Comparison of ENCODE assay signal across 21 cellular contexts in the genomic region with DNA sequence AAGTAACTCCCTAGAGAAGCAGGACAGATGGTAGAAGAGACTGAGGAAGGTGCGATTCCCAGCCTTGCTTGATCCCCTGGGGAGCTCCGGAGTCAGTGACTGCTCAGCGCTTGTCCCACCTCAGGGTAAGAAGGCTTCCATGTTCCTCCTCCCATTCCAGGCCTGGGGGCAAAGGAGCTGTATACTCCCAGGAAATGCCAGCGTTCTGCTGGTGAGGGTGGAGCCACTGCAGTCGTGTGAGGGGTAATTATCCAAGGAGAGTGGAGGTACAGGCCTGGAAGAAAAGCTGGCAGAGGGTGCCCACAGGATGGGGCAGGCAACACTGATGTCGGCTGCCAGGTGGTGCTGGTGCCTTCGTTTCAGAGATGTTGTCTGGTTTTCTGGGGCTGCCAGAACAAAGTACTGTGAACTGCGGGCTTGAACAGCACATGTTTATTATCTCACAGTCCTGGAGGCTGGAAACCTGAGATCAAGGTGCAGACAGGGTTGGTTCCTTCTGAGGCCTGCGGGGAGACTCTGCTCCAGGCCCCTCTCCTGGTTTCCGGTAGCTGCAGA. TPM values are rescaled to one million over a fixed set of nuclear protein-coding genes. Genes with fewer than 3 reads are reported as not detected.
DNase-seq lines count a peak whose midpoint lies in the region; ATAC-seq, FAIRE-seq and TF ChIP-seq lines count a peak whose summit lies in the region.
"Had no signal": no experiment of that assay in that cellular context is flagged by ENCODE, and none has a peak within 500 bp of the region (broad histone marks: within the 10 kb centered on the region; RNA-seq: fewer than 3 reads in every experiment).

No MANE protein-coding gene starts in this region.

- H3K27ac Mint-ChIP-seq in activated naive CD4-positive, alpha-beta T cell treated with anti-CD3 and anti-CD28 coated beads for 36 hours = no peak overlapping the region
- H3K27ac Mint-ChIP-seq: HFFc6 had no signal

- no peaks in the 10 kb centered on the region for H4K20me1 ChIP-seq in K562 (replicated peaks; ENCODE audit: control insufficient read depth, insufficient read depth, low read length)

- H3K9ac ChIP-seq in K562 (ENCODE audit: insufficient read depth in 1 of 2, low read depth in 2 of 2, low read length in 2 of 2) = no peak overlapping the region; a peak in 1 of 4 replicates

- TF ChIP-seq EP300 in K562 (IDR thresholded peaks at IDR 0.05; ENCODE audit: low read length) = no peak

- H3K36me3 ChIP-seq in K562 (ENCODE audit: control insufficient read depth, insufficient read depth, low read length) = no peaks in the 10 kb centered on the region
- H3K36me3 ChIP-seq in pancreas = no peaks in the 10 kb centered on the region
- H3K36me3 ChIP-seq: tibial nerve had no signal

- no peak for FAIRE-seq in K562 (lab: Jason Lieb, UNC)
- FAIRE-seq in pancreas (lab: Jason Lieb, UNC) = no peak
- FAIRE-seq: islet of Langerhans, RCC 7860 had no signal

- ATAC-seq in K562 (no peak), pancreas (peak; percentile 80 to 86 (median 84)), left lobe of liver (no peak), HG02885 (IDR thresholded peaks at IDR 0.05; ENCODE audit: poor library complexity, unreplicated experiment) (no peak)
- ATAC-seq: psoas muscle had no signal

- no peak overlapping the region for H3K4me2 ChIP-seq in K562 (ENCODE audit: insufficient read depth, low read length)

- no peaks in the 10 kb centered on the region for H3K36me3 Mint-ChIP-seq in activated naive CD4-positive, alpha-beta T cell treated with anti-CD3 and anti-CD28 coated beads for 36 hours (ENCODE audit: low read depth)

- DNase-seq in activated naive CD4-positive, alpha-beta T cell treated with anti-CD3 and anti-CD28 coated beads for 36 hours = peak; percentile 29
- DNase-seq in activated naive CD4-positive, alpha-beta T cell treated with Interleukin-2 at 50 U/mL for 16 hours = no peak
- DNase-seq in M059J (ENCODE audit: low read depth) = peak; percentile 36
- no peak for DNase-seq in K562 (ENCODE audit: extremely low read depth in 1 of 4, low spot score in 3 of 4)
- DNase-seq in pancreas = peak in 5 of 6 donors; percentile 52 to 68 (median 61)
- no peak for DNase-seq in GM13977 (ENCODE audit: low spot score)
- DNase-seq in left lobe of liver (ENCODE audit: low spot score) = no peak
- DNase-seq: AML-193, DMS79 treated with DMSO at 0.1 percent for 48 hours, HFFc6, psoas muscle had no signal

- H3K9me3 Mint-ChIP-seq in activated naive CD4-positive, alpha-beta T cell treated with anti-CD3 and anti-CD28 coated beads for 36 hours = no peaks in the 10 kb centered on the region

- H3K4me1 ChIP-seq in K562 (replicated peaks in 1 of 2; ENCODE audit: control insufficient read depth in 2 of 2, insufficient read depth in 2 of 2, low read length in 2 of 2) (peaks cover 0 to 8% of the 10 kb centered on the region in 2 experiments; a peak in 1 of 5 replicates), pancreas (peaks cover 0 to 5% (median 3%) of the 10 kb centered on the region in 3 donors)
- H3K4me1 ChIP-seq: psoas muscle, tibial nerve had no signal

- 44% methylated on average over 9 of the region's 10 CpGs for WGBS in K562 (ENCODE audit: insufficient coverage, low coverage, missing lambda C conversion rate)
- WGBS in pancreas, 2 donors = 38 to 44% methylated on average over 10 of the region's 10 CpGs

- no peaks in the 10 kb centered on the region for H3K27me3 Mint-ChIP-seq in activated naive CD4-positive, alpha-beta T cell treated with anti-CD3 and anti-CD28 coated beads for 36 hours (ENCODE audit: low read depth)

- no TSS peak for BruUV-seq in K562 (replicated peaks; lab: Mats Ljungman, UMichigan)

- in situ Hi-C loops in K562 (cut with MboI) (no loop called here), GM13977 (cut with MboI; ENCODE audit: low pct_unique_long_range_greater_than_20kb, low sequenced_read_pairs, unreplicated experiment) (no loop called here)

- POLR2A ChIA-PET in K562 (lab: Yijun Ruan, JAX) = interaction anchor here (0.5 to 0.9 kb wide), 2 partner anchors 10 to 36 kb away, joined by 3 read pairs; no protein-coding TSS in a partner anchor

- H2AFZ ChIP-seq in K562 (ENCODE audit: low read depth, low read length) = peak overlapping the region; percentile 32; the same call in 1 of the 2 replicates

- H3K4me3 ChIP-seq in K562 (no peak overlapping the region), pancreas (no peak overlapping the region)
- H3K4me3 ChIP-seq: psoas muscle, tibial nerve had no signal

- intact Hi-C loops in activated naive CD4-positive, alpha-beta T cell treated with anti-CD3 and anti-CD28 coated beads for 36 hours (cut with micrococcal nuclease) = no loop called here
- intact Hi-C loops in K562 (cut with micrococcal nuclease) (no loop called here), pancreas (cut with DNase I) (no loop called here)

- H3K27me3 ChIP-seq in K562 (ENCODE audit: control insufficient read depth in 2 of 2, insufficient read depth in 2 of 2, low read length in 2 of 2) (no peaks in the 10 kb centered on the region), pancreas (no peaks in the 10 kb centered on the region)
- H3K27me3 ChIP-seq: tibial nerve had no signal

- H3K27ac ChIP-seq in K562 (ENCODE audit: extremely low read depth, low read depth, low read length) = no peak overlapping the region
- peak overlapping the region; percentile 21 to 47 (median 40) for H3K27ac ChIP-seq in pancreas
- H3K27ac ChIP-seq: psoas muscle, tibial nerve had no signal

- CTCF ChIA-PET in activated naive CD4-positive, alpha-beta T cell treated with anti-CD3 and anti-CD28 coated beads for 36 hours (lab: Charles Lee) = interaction anchor here (0.6 to 1.5 kb wide), 5 partner anchors 8 to 216 kb away, joined by 3 to 5 read pairs (median 4); no protein-coding TSS in a partner anchor
- CTCF ChIA-PET in K562 (lab: Yijun Ruan, JAX; ENCODE audit: low intra/inter-chr PET ratio) = no interaction called here

- TF ChIP-seq POLR2A in K562 (conservative IDR thresholded peaks at IDR 0.05) = no peak

- TF ChIP-seq CTCF in K562 (IDR thresholded peaks at IDR 0.05 in 2 of 3, conservative IDR thresholded peaks at IDR 0.05 in 1 of 3; ENCODE audit: insufficient read depth in 2 of 3, low read depth in 1 of 3, low read length in 3 of 3) = no peak
- TF ChIP-seq CTCF in pancreas (IDR thresholded peaks at IDR 0.05) = no peak
- no peak for TF ChIP-seq CTCF in GM13977 (IDR thresholded peaks at IDR 0.05; ENCODE audit: extremely low read depth, insufficient read depth, missing control alignments)

- no peaks in the 10 kb centered on the region for H3K9me3 ChIP-seq in K562 (replicated peaks; ENCODE audit: control insufficient read depth, insufficient read depth, low read depth, low read length)
- H3K9me3 ChIP-seq in pancreas = no peaks in the 10 kb centered on the region
- H3K9me3 ChIP-seq: psoas muscle had no signal

- no peak for TF ChIP-seq RAD21 in K562 (CRISPR knock-in tag; conservative IDR thresholded peaks at IDR 0.05 in 1 of 2, IDR thresholded peaks at IDR 0.05 in 1 of 2)

- peaks cover 17% of the 10 kb centered on the region for H3K4me1 Mint-ChIP-seq in activated naive CD4-positive, alpha-beta T cell treated with anti-CD3 and anti-CD28 coated beads for 36 hours (ENCODE audit: low read depth)

- no peaks in the 10 kb centered on the region for H3K9me1 ChIP-seq in K562 (ENCODE audit: control insufficient read depth, insufficient read depth, low read length)

- no peak overlapping the region for H3K4me3 Mint-ChIP-seq in activated naive CD4-positive, alpha-beta T cell treated with anti-CD3 and anti-CD28 coated beads for 36 hours
- H3K4me3 Mint-ChIP-seq: HFFc6 had no signal

- no peaks in the 10 kb centered on the region for H3K79me2 ChIP-seq in K562 (ENCODE audit: control insufficient read depth, insufficient read depth, low read length)

RNA-seq across cellular contexts. Expression of gene APBA2, which starts 12.1 kb away (rescaled TPM):
- 10 to 100 TPM; 16.2 to 18.3 TPM for total RNA-seq in activated naive CD4-positive, alpha-beta T cell treated with anti-CD3 and anti-CD28 coated beads for 36 hours
- total RNA-seq in M059J (2014; rRNA removed; shearing (Covaris generic)) = 9.2 and 11.2 TPM in 2 replicates
- 105 and 234 TPM in 2 replicates for total RNA-seq in K562 (2011; cell fraction: chromatin; rRNA removed; ENCODE audit: low replicate concordance)
- 91.2 and 97.2 TPM in 2 replicates for total RNA-seq in K562 (2011; cell fraction: nucleolus; rRNA removed)
- total RNA-seq in K562 (2011; cell fraction: nucleoplasm; rRNA removed) = 85.9 and 89.9 TPM in 2 replicates
- total RNA-seq in K562 (2014; rRNA removed) = 40.9 and 46.5 TPM in 2 replicates
- 10.4 and 13.6 TPM in 2 replicates for total RNA-seq in K562 (2014; rRNA removed; fragmentation: Illumina TruSeq; extraction: Trizol)
- 25.2 and 26.2 TPM in 2 replicates for total RNA-seq in K562 (2015; rRNA removed; fragmentation: Illumina TruSeq; extraction: Trizol)
- total RNA-seq in K562 (2021) = 30.8 and 32.5 TPM in 2 replicates
- polyA plus RNA-seq in K562 (2011; rRNA removed) = 27.8 and 36.1 TPM in 2 replicates
- polyA plus RNA-seq in K562 (2011; cell fraction: cytosol; rRNA removed) = 27.5 and 45.8 TPM in 2 replicates
- polyA plus RNA-seq in K562 (2011; cell fraction: nucleus; rRNA removed) = 70.5 and 109 TPM in 2 replicates
- polyA plus RNA-seq in K562 (2012) = 25.0 and 39.9 TPM in 2 replicates
- polyA plus RNA-seq in K562 (2014; fragmentation: Illumina TruSeq; extraction: Trizol) = 17.1 and 25.2 TPM in 2 replicates
- under 1 TPM; 0.24 to 0.35 TPM for polyA plus RNA-seq in K562 (2014; fragmentation: Nextera tagmentation; extraction: Ambion mirVana)
- polyA plus RNA-seq in K562 (2014; rRNA removed) = 30.7 and 37.1 TPM in 2 replicates
- polyA minus RNA-seq in K562 (2011; rRNA and poly(A)+ RNA removed) = 21.7 and 35.1 TPM in 2 replicates
- 28.8 and 31.9 TPM in 2 replicates for polyA minus RNA-seq in K562 (2011; cell fraction: cytosol; rRNA and poly(A)+ RNA removed)
- 25.7 and 46.8 TPM in 2 replicates for polyA minus RNA-seq in K562 (2011; cell fraction: nucleus; rRNA and poly(A)+ RNA removed)
- total RNA-seq in pancreas = 10 to 100 TPM in 1 of 6 donors, 1 to 10 TPM in 5; 3.9 to 10.3 (median 8.2) TPM
- polyA plus RNA-seq in pancreas = 1 to 10 TPM; 3.9 to 6.2 TPM
- total RNA-seq in left lobe of liver = 0.28 TPM

RNA-seq across cellular contexts. Expression of gene GOLGA6L7, which starts 25.2 kb away (rescaled TPM):
- not detected for total RNA-seq in activated naive CD4-positive, alpha-beta T cell treated with anti-CD3 and anti-CD28 coated beads for 36 hours
- not detected in 2 replicates for total RNA-seq in M059J (2014; rRNA removed; shearing (Covaris generic))
- 0.67 and 2.1 TPM in 2 replicates for total RNA-seq in K562 (2011; cell fraction: chromatin; rRNA removed; ENCODE audit: low replicate concordance)
- 0.39 TPM in 1 of 2 replicates, not detected in the other for total RNA-seq in K562 (2011; cell fraction: nucleolus; rRNA removed)
- total RNA-seq in K562 (2011; cell fraction: nucleoplasm; rRNA removed) = 1.3 and 1.9 TPM in 2 replicates
- not detected in 2 replicates for total RNA-seq in K562 (2014; rRNA removed)
- total RNA-seq in K562 (2014; rRNA removed; fragmentation: Illumina TruSeq; extraction: Trizol) = not detected in 2 replicates
- not detected in 2 replicates for total RNA-seq in K562 (2015; rRNA removed; fragmentation: Illumina TruSeq; extraction: Trizol)
- 0.11 TPM in 1 of 2 replicates, not detected in the other for total RNA-seq in K562 (2021)
- 0.11 and 0.42 TPM in 2 replicates for polyA plus RNA-seq in K562 (2011; rRNA removed)
- polyA plus RNA-seq in K562 (2011; cell fraction: cytosol; rRNA removed) = 0.38 TPM in 1 of 2 replicates, not detected in the other
- polyA plus RNA-seq in K562 (2011; cell fraction: nucleus; rRNA removed) = 0.26 and 0.86 TPM in 2 replicates
- 0.40 and 0.44 TPM in 2 replicates for polyA plus RNA-seq in K562 (2012)
- polyA plus RNA-seq in K562 (2014; fragmentation: Illumina TruSeq; extraction: Trizol) = not detected in 2 replicates
- under 1 TPM in 1 of 2 experiments, not detected in 1; 0.14 TPM for polyA plus RNA-seq in K562 (2014; fragmentation: Nextera tagmentation; extraction: Ambion mirVana)
- not detected in 2 replicates for polyA plus RNA-seq in K562 (2014; rRNA removed)
- polyA minus RNA-seq in K562 (2011; rRNA and poly(A)+ RNA removed) = 0.28 and 0.51 TPM in 2 replicates
- polyA minus RNA-seq in K562 (2011; cell fraction: cytosol; rRNA and poly(A)+ RNA removed) = not detected in 2 replicates
- polyA minus RNA-seq in K562 (2011; cell fraction: nucleus; rRNA and poly(A)+ RNA removed) = 0.56 TPM in 1 of 2 replicates, not detected in the other
- not detected for total RNA-seq in pancreas
- not detected for polyA plus RNA-seq in pancreas
- not detected for total RNA-seq in left lobe of liver
- total RNA-seq: activated CD8-positive, alpha-beta memory T cell treated with anti-CD3 and anti-CD28 coated beads for 36 hours; cardiac septum; glomerular endothelial cell; HFFc6; HT1080; mononuclear cell; NCI-H460; psoas muscle; tibial nerve had no signal
- polyA plus RNA-seq: psoas muscle had no signal

Comparison
In these comparisons a context has a peak if more than half of its experiments do, and no peak if none do; other contexts are left out.
1. DNase-seq: peak in activated naive CD4-positive, alpha-beta T cell treated with anti-CD3 and anti-CD28 coated beads for 36 hours (single experiment), M059J (single experiment) and pancreas (5 of 6); none in activated naive CD4-positive, alpha-beta T cell treated with Interleukin-2 at 50 U/mL for 16 hours (single experiment), K562 (0 of 4), GM13977 (single experiment) and left lobe of liver (single experiment).
2. ATAC-seq: peak in pancreas (4 of 4); none in K562 (single experiment), left lobe of liver (single experiment) and HG02885 (single experiment).